ENCODE assay signal across 1 cellular context in genomic region chr2:223908304-223909047, GRCh38.
TF ChIP-seq lines count a peak whose summit lies in the region.

No MANE protein-coding gene starts in this region.

TF ChIP-seq in GM23338, 12 proteins besides CTCF, POLR2A, EP300 and RAD21 (continued from another document):
- TF ChIP-seq ZNF462 (CRISPR knock-in tag; IDR thresholded peaks at IDR 0.05) (no peak), ZNF114 (CRISPR knock-in tag; IDR thresholded peaks at IDR 0.05) (no peak), ETS1 (IDR thresholded peaks at IDR 0.05) (no peak), EZH2 (IDR thresholded peaks at IDR 0.05; ENCODE audit: low read depth, unreplicated experiment) (no peak), JUNB (IDR thresholded peaks at IDR 0.05; ENCODE audit: unreplicated experiment) (no peak), CREB1 (CRISPR knock-in tag; IDR thresholded peaks at IDR 0.05; ENCODE audit: low read depth) (no peak), REST (IDR thresholded peaks at IDR 0.05; ENCODE audit: unreplicated experiment) (no peak), POLR2AphosphoS5 (IDR thresholded peaks at IDR 0.05; ENCODE audit: low read depth) (no peak), ZNF331 (CRISPR knock-in tag; IDR thresholded peaks at IDR 0.05; ENCODE audit: low read depth) (no peak), STAT1 (IDR thresholded peaks at IDR 0.05; ENCODE audit: unreplicated experiment) (no peak)
